ENCODE assay signal across 1 cellular context in genomic region chr2:160561551-160562280, GRCh38.
TF ChIP-seq lines count a peak whose summit lies in the region.

No MANE protein-coding gene starts in this region.

TF ChIP-seq in WTC11, 78 proteins besides CTCF, POLR2A, EP300 and RAD21 (continued from another document):
- TF ChIP-seq E2F1 (CRISPR knock-in tag; IDR thresholded peaks at IDR 0.05) (no peak), OVOL2 (CRISPR knock-in tag; IDR thresholded peaks at IDR 0.05; ENCODE audit: borderline replicate concordance) (no peak), ZBTB21 (CRISPR knock-in tag; IDR thresholded peaks at IDR 0.05; ENCODE audit: borderline replicate concordance) (no peak), ZNF396 (CRISPR knock-in tag; IDR thresholded peaks at IDR 0.05; ENCODE audit: borderline replicate concordance) (no peak), ATF3 (CRISPR knock-in tag; conservative IDR thresholded peaks at IDR 0.05) (no peak)
- TF ChIP-seq, protein P1, sequence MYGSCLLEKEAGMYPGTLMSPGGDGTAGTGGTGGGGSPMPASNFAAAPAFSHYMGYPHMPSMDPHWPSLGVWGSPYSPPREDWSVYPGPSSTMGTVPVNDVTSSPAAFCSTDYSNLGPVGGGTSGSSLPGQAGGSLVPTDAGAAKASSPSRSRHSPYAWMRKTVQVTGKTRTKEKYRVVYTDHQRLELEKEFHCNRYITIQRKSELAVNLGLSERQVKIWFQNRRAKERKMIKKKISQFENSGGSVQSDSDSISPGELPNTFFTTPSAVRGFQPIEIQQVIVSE (CRISPR knock-in tag; IDR thresholded peaks at IDR 0.05; ENCODE audit: borderline replicate concordance), result no peak
- TF ChIP-seq, protein P2, sequence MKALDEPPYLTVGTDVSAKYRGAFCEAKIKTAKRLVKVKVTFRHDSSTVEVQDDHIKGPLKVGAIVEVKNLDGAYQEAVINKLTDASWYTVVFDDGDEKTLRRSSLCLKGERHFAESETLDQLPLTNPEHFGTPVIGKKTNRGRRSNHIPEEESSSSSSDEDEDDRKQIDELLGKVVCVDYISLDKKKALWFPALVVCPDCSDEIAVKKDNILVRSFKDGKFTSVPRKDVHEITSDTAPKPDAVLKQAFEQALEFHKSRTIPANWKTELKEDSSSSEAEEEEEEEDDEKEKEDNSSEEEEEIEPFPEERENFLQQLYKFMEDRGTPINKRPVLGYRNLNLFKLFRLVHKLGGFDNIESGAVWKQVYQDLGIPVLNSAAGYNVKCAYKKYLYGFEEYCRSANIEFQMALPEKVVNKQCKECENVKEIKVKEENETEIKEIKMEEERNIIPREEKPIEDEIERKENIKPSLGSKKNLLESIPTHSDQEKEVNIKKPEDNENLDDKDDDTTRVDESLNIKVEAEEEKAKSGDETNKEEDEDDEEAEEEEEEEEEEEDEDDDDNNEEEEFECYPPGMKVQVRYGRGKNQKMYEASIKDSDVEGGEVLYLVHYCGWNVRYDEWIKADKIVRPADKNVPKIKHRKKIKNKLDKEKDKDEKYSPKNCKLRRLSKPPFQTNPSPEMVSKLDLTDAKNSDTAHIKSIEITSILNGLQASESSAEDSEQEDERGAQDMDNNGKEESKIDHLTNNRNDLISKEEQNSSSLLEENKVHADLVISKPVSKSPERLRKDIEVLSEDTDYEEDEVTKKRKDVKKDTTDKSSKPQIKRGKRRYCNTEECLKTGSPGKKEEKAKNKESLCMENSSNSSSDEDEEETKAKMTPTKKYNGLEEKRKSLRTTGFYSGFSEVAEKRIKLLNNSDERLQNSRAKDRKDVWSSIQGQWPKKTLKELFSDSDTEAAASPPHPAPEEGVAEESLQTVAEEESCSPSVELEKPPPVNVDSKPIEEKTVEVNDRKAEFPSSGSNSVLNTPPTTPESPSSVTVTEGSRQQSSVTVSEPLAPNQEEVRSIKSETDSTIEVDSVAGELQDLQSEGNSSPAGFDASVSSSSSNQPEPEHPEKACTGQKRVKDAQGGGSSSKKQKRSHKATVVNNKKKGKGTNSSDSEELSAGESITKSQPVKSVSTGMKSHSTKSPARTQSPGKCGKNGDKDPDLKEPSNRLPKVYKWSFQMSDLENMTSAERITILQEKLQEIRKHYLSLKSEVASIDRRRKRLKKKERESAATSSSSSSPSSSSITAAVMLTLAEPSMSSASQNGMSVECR (CRISPR knock-in tag; IDR thresholded peaks at IDR 0.05; ENCODE audit: borderline replicate concordance), result no peak
